31 cellular contexts compared by ENCODE assay signal in the genomic region with DNA sequence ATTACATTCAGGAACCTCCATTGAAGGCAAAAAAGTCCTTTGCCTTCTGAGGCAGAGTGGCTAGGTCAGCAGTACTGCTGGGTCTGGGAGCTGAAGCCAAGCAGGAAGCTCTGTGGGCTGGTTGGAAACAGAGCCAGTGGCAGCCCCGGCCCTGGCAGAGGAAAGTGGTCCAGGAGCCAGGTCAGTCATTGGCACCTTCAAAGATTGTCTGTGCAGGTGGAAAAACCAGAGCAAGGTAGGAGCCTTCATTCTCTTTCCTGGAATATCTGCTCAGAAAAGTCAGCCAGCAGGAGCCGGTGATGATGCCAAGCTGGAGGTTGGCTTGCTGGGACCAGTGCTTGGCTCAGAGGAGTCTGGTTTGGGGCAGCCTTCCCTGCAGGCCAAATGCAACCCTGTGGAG. TPM values are rescaled to one million over a fixed set of nuclear protein-coding genes. Genes with fewer than 3 reads are reported as not detected.
"Had no signal": no experiment of that assay in that cellular context is flagged by ENCODE, and none has a peak within 500 bp of the region (broad histone marks: within the 10 kb centered on the region; RNA-seq: fewer than 3 reads in every experiment).

No MANE protein-coding gene starts in this region.

- H3K27me3 ChIP-seq: ascending aorta had no signal

- H3K9me3 ChIP-seq: ascending aorta had no signal

- H3K4me1 ChIP-seq: ascending aorta had no signal

- H3K4me3 ChIP-seq: ascending aorta, cardiac muscle cell had no signal

- H3K36me3 ChIP-seq: ascending aorta, cardiac muscle cell had no signal

- H3K27ac ChIP-seq: ascending aorta, cardiac muscle cell, VCaP had no signal

- DNase-seq: activated CD4-positive, alpha-beta memory T cell treated with anti-CD3 and anti-CD28 coated beads, Interleukin-2, amount 10 ng/mL, durations not matched to agents 7 days and 5 days; activated CD4-positive, alpha-beta T cell treated with anti-CD3 and anti-CD28 coated beads for 1 hour; activated CD4-positive, alpha-beta T cell treated with anti-CD3 and anti-CD28 coated beads for 36 hours; activated CD4-positive, alpha-beta T cell treated with anti-CD3 and anti-CD28 coated beads for 48 hours; activated CD4-positive, alpha-beta T cell treated with anti-CD3 and anti-CD28 coated beads, Interleukin-2, amount 10 ng/mL, durations not matched to agents 7 days and 5 days; activated CD4-positive, alpha-beta T cell treated with anti-CD3 and anti-CD28 coated beads, Interleukin-2, amount 50 U/mL, for 48 hours; activated CD4-positive, CD25-positive, alpha-beta regulatory T cell; activated CD8-positive, alpha-beta memory T cell treated with anti-CD3 and anti-CD28 coated beads for 24 hours; activated CD8-positive, alpha-beta memory T cell treated with anti-CD3 and anti-CD28 coated beads, Interleukin-2, amount 10 ng/mL, durations not matched to agents 7 days and 5 days; activated CD8-positive, alpha-beta memory T cell treated with anti-CD3 and anti-CD28 coated beads, Interleukin-2, amount 50 U/mL, for 48 hours; activated CD8-positive, alpha-beta T cell treated with anti-CD3 and anti-CD28 coated beads, Interleukin-2, amount 10 ng/mL, durations not matched to agents 7 days and 5 days; activated effector memory CD4-positive, alpha-beta T cell treated with Interleukin-2 at 50 U/mL for 16 hours; activated gamma-delta T cell; activated naive CD4-positive, alpha-beta T cell treated with anti-CD3 and anti-CD28 coated beads, Interleukin-2, amount 10 ng/mL, durations not matched to agents 7 days and 5 days; activated naive CD4-positive, alpha-beta T cell treated with Interleukin-2 at 50 U/mL for 16 hours; activated naive CD8-positive, alpha-beta T cell treated with anti-CD3 and anti-CD28 coated beads, Interleukin-2, amount 10 ng/mL, durations not matched to agents 7 days and 5 days; activated naive CD8-positive, alpha-beta T cell treated with anti-CD3 and anti-CD28 coated beads, Interleukin-2, amount 50 U/mL, for 24 hours; activated T-cell treated with anti-CD3 and anti-CD28 coated beads, Interleukin-2, amount 50 U/mL, for 24 hours; activated T-cell treated with anti-CD3 and anti-CD28 coated beads, Interleukin-2, amount 50 U/mL, for 48 hours; amygdala; anterior cingulate cortex; T-helper 2 cell; T-helper 9 cell had no signal

- FAIRE-seq: bronchial epithelial cell, colon, TTC549 had no signal

- ATAC-seq: activated CD4-positive, alpha-beta T cell treated with anti-CD3 and anti-CD28 coated beads for 36 hours; activated CD4-positive, CD25-positive, alpha-beta regulatory T cell treated with anti-CD3 and anti-CD28 coated beads, Interleukin-2, amount 50 U/mL, for 24 hours; activated CD8-positive, alpha-beta memory T cell treated with anti-CD3 and anti-CD28 coated beads, Interleukin-2, amount 10 ng/mL, durations not matched to agents 7 days and 5 days; activated CD8-positive, alpha-beta T cell treated with anti-CD3 and anti-CD28 coated beads, Interleukin-2, amount 10 ng/mL, durations not matched to agents 7 days and 5 days; activated naive CD8-positive, alpha-beta T cell treated with anti-CD3 and anti-CD28 coated beads, Interleukin-2, amount 50 U/mL, for 24 hours; WTC11 had no signal

RNA-seq across cellular contexts. Expression of a gene that starts 12.5 kb away (rescaled TPM):
- total RNA-seq: ascending aorta, bronchial epithelial cell had no signal
